ENCODE assay signal across 8 cellular contexts in genomic region chr1:234963180-234963903, GRCh38.
DNase-seq lines count a peak whose midpoint lies in the region; ATAC-seq and TF ChIP-seq lines count a peak whose summit lies in the region.

No MANE protein-coding gene starts in this region.

- intact Hi-C loops in activated T-helper 2 cell treated with anti-CD3 and anti-CD28 coated beads, Interferon-gamma antibody, Interleukin-2, Interleukin-4, amounts not matched to agents 10 μg/mL and 5 μg/mL and 100 μg/mL, durations not matched to agents 14 hours and 24 hours and 36 hours (cut with micrococcal nuclease): loop anchor here (1.0 to 2.0 kb wide), 13 partner anchors 8 to 464 kb away; no protein-coding TSS in a partner anchor
- intact Hi-C loops in sigmoid colon (cut with DNase I): no loop called here

- H3K36me3 ChIP-seq in Peyer's patch (no peaks in the 10 kb centered on the region), gastroesophageal sphincter (no peaks in the 10 kb centered on the region), sigmoid colon (no peaks in the 10 kb centered on the region)

- H3K27ac ChIP-seq in Peyer's patch (peak overlapping the region; percentile 77 to 97 (median 86)), gastroesophageal sphincter (peak overlapping the region; percentile 59 to 87 (median 76)), sigmoid colon (peak overlapping the region; percentile 65 to 76 (median 70))

- H3K27ac Mint-ChIP-seq in activated T-helper 2 cell treated with anti-CD3 and anti-CD28 coated beads, Interferon-gamma antibody, Interleukin-2, Interleukin-4, amounts not matched to agents 10 μg/mL and 5 μg/mL and 100 μg/mL, durations not matched to agents 14 hours and 24 hours and 36 hours: peak overlapping the region; percentile 93

- no peaks in the 10 kb centered on the region for H3K27me3 ChIP-seq in Peyer's patch
- no peaks in the 10 kb centered on the region for H3K27me3 ChIP-seq in gastroesophageal sphincter
- no peaks in the 10 kb centered on the region for H3K27me3 ChIP-seq in sigmoid colon

- H3K4me1 ChIP-seq in Peyer's patch: peaks cover 17 to 69% (median 34%) of the 10 kb centered on the region in 4 donors
- peaks cover 2 to 56% (median 29%) of the 10 kb centered on the region in 3 donors for H3K4me1 ChIP-seq in gastroesophageal sphincter
- H3K4me1 ChIP-seq in sigmoid colon: peaks cover 0 to 46% (median 39%) of the 10 kb centered on the region in 4 donors

- CTCF ChIA-PET in HEK293T (lab: Yijun Ruan, JAX): no interaction called here

- H3K27me3 Mint-ChIP-seq in activated T-helper 2 cell treated with anti-CD3 and anti-CD28 coated beads, Interferon-gamma antibody, Interleukin-2, Interleukin-4, amounts not matched to agents 10 μg/mL and 5 μg/mL and 100 μg/mL, durations not matched to agents 14 hours and 24 hours and 36 hours (ENCODE audit: low read depth): no peaks in the 10 kb centered on the region

- DNase-seq in Peyer's patch: peak; percentile 74 to 97 (median 93)
- DNase-seq in activated T-helper 2 cell treated with anti-CD3 and anti-CD28 coated beads, Interferon-gamma antibody, Interleukin-2, Interleukin-4, amounts not matched to agents 10 μg/mL and 5 μg/mL and 100 μg/mL, durations not matched to agents 14 hours and 24 hours and 36 hours (ENCODE audit: low spot score): peak; percentile 87
- DNase-seq in sigmoid colon: peak; percentile 85
- no peak for DNase-seq in Ammon's horn (ENCODE audit: low spot score)
- no peak for DNase-seq in HEK293T (ENCODE audit: extremely low spot score)

- peaks cover 25% of the 10 kb centered on the region for H3K36me3 Mint-ChIP-seq in activated T-helper 2 cell treated with anti-CD3 and anti-CD28 coated beads, Interferon-gamma antibody, Interleukin-2, Interleukin-4, amounts not matched to agents 10 μg/mL and 5 μg/mL and 100 μg/mL, durations not matched to agents 14 hours and 24 hours and 36 hours (ENCODE audit: low read depth)

- TF ChIP-seq POLR2A in Peyer's patch (IDR thresholded peaks at IDR 0.05) (no peak), gastroesophageal sphincter (IDR thresholded peaks at IDR 0.05) (no peak), sigmoid colon (IDR thresholded peaks at IDR 0.05) (no peak)

- 47 to 53% methylated on average over 9 to 13 of the region's 15 CpGs for WGBS in gastroesophageal sphincter (ENCODE audit: low coverage in 1 of 2), 2 donors
- WGBS in sigmoid colon, 2 donors: 2 to 13% methylated on average over 15 of the region's 15 CpGs

- no peaks in the 10 kb centered on the region for H3K9me3 ChIP-seq in Peyer's patch
- H3K9me3 ChIP-seq in gastroesophageal sphincter: no peaks in the 10 kb centered on the region
- no peaks in the 10 kb centered on the region for H3K9me3 ChIP-seq in sigmoid colon

- TF ChIP-seq EP300 in gastroesophageal sphincter (IDR thresholded peaks at IDR 0.05) (no peak), sigmoid colon (IDR thresholded peaks at IDR 0.05) (peak in 1 of 4 donors; percentile 38)

- ATAC-seq in GM18861 (IDR thresholded peaks at IDR 0.05; ENCODE audit: unreplicated experiment) (peak; percentile 82), HG03064 (IDR thresholded peaks at IDR 0.05; ENCODE audit: low read depth, unreplicated experiment) (peak; percentile 80), gastroesophageal sphincter (peak; percentile 26)

- POLR2A ChIA-PET in HEK293T (lab: Yijun Ruan, JAX): interaction anchor here (1.0 kb wide), 1 partner anchor 11 kb away, joined by 3 read pairs; no protein-coding TSS in a partner anchor

- TF ChIP-seq CTCF in Peyer's patch (IDR thresholded peaks at IDR 0.05): no peak
- TF ChIP-seq CTCF in gastroesophageal sphincter (IDR thresholded peaks at IDR 0.05): no peak
- TF ChIP-seq CTCF in sigmoid colon (IDR thresholded peaks at IDR 0.05): no peak

- peaks cover 70% of the 10 kb centered on the region for H3K4me1 Mint-ChIP-seq in activated T-helper 2 cell treated with anti-CD3 and anti-CD28 coated beads, Interferon-gamma antibody, Interleukin-2, Interleukin-4, amounts not matched to agents 10 μg/mL and 5 μg/mL and 100 μg/mL, durations not matched to agents 14 hours and 24 hours and 36 hours (ENCODE audit: low read depth)

- H3K9me3 Mint-ChIP-seq in activated T-helper 2 cell treated with anti-CD3 and anti-CD28 coated beads, Interferon-gamma antibody, Interleukin-2, Interleukin-4, amounts not matched to agents 10 μg/mL and 5 μg/mL and 100 μg/mL, durations not matched to agents 14 hours and 24 hours and 36 hours: no peaks in the 10 kb centered on the region

- H3K4me3 ChIP-seq in Peyer's patch (peak overlapping the region in 1 of 4 donors; percentile 29), gastroesophageal sphincter (no peak overlapping the region), sigmoid colon (no peak overlapping the region)

- peak overlapping the region; percentile 62 for H3K4me3 Mint-ChIP-seq in activated T-helper 2 cell treated with anti-CD3 and anti-CD28 coated beads, Interferon-gamma antibody, Interleukin-2, Interleukin-4, amounts not matched to agents 10 μg/mL and 5 μg/mL and 100 μg/mL, durations not matched to agents 14 hours and 24 hours and 36 hours (ENCODE audit: low read depth)

TF ChIP-seq in HEK293T, 16 proteins besides CTCF, POLR2A, EP300 and RAD21:
- TF ChIP-seq ARNT (IDR thresholded peaks at IDR 0.05): no peak
TF ChIP-seq in HEK293T: peak in this region for 0.

Comparison
In these comparisons a context has a peak if more than half of its experiments do, and no peak if none do; other contexts are left out.
1. ATAC-seq: peak in every context shown above with its lines; median percentile 82 in GM18861; 80 in HG03064; 26 in gastroesophageal sphincter.
2. DNase-seq: peak in Peyer's patch (3 of 3), activated T-helper 2 cell treated with anti-CD3 and anti-CD28 coated beads, Interferon-gamma antibody, Interleukin-2, Interleukin-4, amounts not matched to agents 10 μg/mL and 5 μg/mL and 100 μg/mL, durations not matched to agents 14 hours and 24 hours and 36 hours (single experiment) and sigmoid colon (single experiment); none in Ammon's horn (single experiment) and HEK293T (single experiment).
3. Peak in every context shown above with its lines, with median percentiles within 50 percentile points of each other: H3K27ac ChIP-seq.